9 cellular contexts compared by ENCODE assay signal in genomic region chr14:103880334-103880985, GRCh38. TPM values are rescaled to one million over a fixed set of nuclear protein-coding genes. Genes with fewer than 3 reads are reported as not detected.
A peak's percentile ranks its signal among the peaks of the same experiment; 100 is the strongest.
DNase-seq lines count a peak whose midpoint lies in the region; ATAC-seq and TF ChIP-seq lines count a peak whose summit lies in the region.
"Had no signal": no experiment of that assay in that cellular context is flagged by ENCODE, and none has a peak within 500 bp of the region (broad histone marks: within the 10 kb centered on the region; RNA-seq: fewer than 3 reads in every experiment).

No MANE protein-coding gene starts in this region.

- H3K27ac ChIP-seq in VCaP, result peak overlapping the region; percentile 99
- no peak overlapping the region for H3K27ac ChIP-seq in osteoblast (ENCODE audit: low read depth, low read length)

- peak overlapping the region; percentile 15 for H3K4me3 ChIP-seq in fibroblast of mammary gland (ENCODE audit: control insufficient read depth, low read depth, low read length)
- peak overlapping the region; percentile 54 for H3K4me3 ChIP-seq in osteoblast (ENCODE audit: insufficient read depth, low read length)
- H3K4me3 ChIP-seq: GM12878 had no signal

- H4K20me1 ChIP-seq in osteoblast (ENCODE audit: insufficient read depth, low read length), result no peaks in the 10 kb centered on the region

- no peaks in the 10 kb centered on the region for H3K9me3 ChIP-seq in osteoblast (ENCODE audit: low read depth, low read length)

- peak overlapping the region; percentile 30 for H2AFZ ChIP-seq in osteoblast (ENCODE audit: low read length)

- H3K4me2 ChIP-seq in osteoblast (ENCODE audit: insufficient read depth, low read length), result peak overlapping the region; percentile 83

- ATAC-seq in HG02759 (IDR thresholded peaks at IDR 0.05; ENCODE audit: unreplicated experiment) (no peak), HG02938 (IDR thresholded peaks at IDR 0.05; ENCODE audit: unreplicated experiment) (no peak)
- ATAC-seq: GM12878 had no signal

- H3K79me2 ChIP-seq in osteoblast (ENCODE audit: insufficient read depth, low read length), result no peaks in the 10 kb centered on the region

- peaks cover 8% of the 10 kb centered on the region for H3K27me3 ChIP-seq in osteoblast (ENCODE audit: insufficient read depth, low read length)

- peak in 5 of 6 experiments; percentile 1 to 45 (median 31) for DNase-seq in stimulated activated naive CD4-positive, alpha-beta T cell (lab: John Stamatoyannopoulos, UW)
- no peak for DNase-seq in stimulated activated naive CD4-positive, alpha-beta T cell treated with Interleukin-2 at 50 U/mL for 16 hours (lab: John Stamatoyannopoulos, UW)
- DNase-seq in fibroblast of mammary gland (ENCODE audit: low read depth) (peak; percentile 69), osteoblast (ENCODE audit: insufficient read length, low spot score, missing footprints) (peak; percentile 93)
- DNase-seq in central memory CD4-positive, alpha-beta T cell, result no peak

- TF ChIP-seq CTCF in VCaP (conservative IDR thresholded peaks at IDR 0.05) (no peak), fibroblast of mammary gland (conservative IDR thresholded peaks at IDR 0.05; ENCODE audit: control insufficient read depth, insufficient read depth, low read depth, low read length) (no peak), osteoblast (IDR thresholded peaks at IDR 0.05; ENCODE audit: extremely low read depth, low read depth, low read length) (no peak)

- peaks cover 16% of the 10 kb centered on the region for H3K4me1 ChIP-seq in osteoblast (ENCODE audit: insufficient read depth, low read length)

- no peaks in the 10 kb centered on the region for H3K36me3 ChIP-seq in osteoblast (ENCODE audit: insufficient read depth, low read length)

RNA-seq across cellular contexts. Expression of gene PPP1R13B, which starts 33.1 kb away (rescaled TPM):
- total RNA-seq in osteoblast, result 3.3 and 4.4 TPM in 2 replicates

RNA-seq across cellular contexts. Expression of gene TDRD9, which starts 47.8 kb away (rescaled TPM):
- 0.29 and 1.1 TPM in 2 replicates for total RNA-seq in osteoblast
- total RNA-seq: GM12878 had no signal

Comparison
In these comparisons a context has a peak if more than half of its experiments do, and no peak if none do; other contexts are left out.
1. DNase-seq: peak in stimulated activated naive CD4-positive, alpha-beta T cell (5 of 6), fibroblast of mammary gland (single experiment) and osteoblast (single experiment); none in stimulated activated naive CD4-positive, alpha-beta T cell treated with Interleukin-2 at 50 U/mL for 16 hours (single experiment) and central memory CD4-positive, alpha-beta T cell (single experiment).